In the genomic region with DNA sequence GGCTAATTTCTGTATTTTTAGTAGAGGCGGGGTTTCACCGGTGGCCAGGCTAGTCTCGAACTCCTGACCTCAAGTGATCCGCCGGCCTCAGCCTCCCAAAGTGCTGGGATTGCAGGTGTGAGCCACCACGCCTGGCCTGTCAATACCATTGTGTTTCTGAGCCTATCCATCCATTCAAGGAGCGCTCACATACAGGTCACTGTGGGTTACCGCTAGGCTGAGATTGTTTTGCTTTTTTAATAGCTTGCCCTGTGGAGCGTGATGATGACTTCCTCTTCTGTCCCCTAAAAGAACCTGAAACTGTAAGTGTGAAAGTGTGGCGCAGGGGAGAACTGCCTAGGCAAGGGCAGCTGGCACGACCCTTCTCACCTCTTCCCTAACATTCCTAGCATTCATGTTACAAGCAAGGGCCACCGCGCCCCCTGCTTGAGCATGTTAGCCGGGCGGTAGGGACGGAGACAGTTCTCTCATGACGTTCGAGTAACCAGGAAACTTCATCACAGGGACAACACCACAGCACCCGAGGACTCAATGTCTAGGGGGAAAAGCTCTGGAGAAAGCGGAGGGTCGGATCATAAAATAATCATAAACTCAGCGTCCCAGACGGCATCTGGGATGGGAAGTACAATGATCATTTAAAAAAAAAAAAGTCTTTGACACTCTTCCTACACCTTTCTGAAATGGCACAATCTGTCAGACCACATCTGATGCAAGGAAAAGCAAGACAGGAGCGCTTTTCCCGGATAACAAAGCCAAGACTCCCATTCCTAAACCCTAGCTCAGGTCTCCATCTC, we compare ENCODE assay signal across 8 cellular contexts. TPM values are rescaled to one million over a fixed set of nuclear protein-coding genes. Genes with fewer than 3 reads are reported as not detected.
DNase-seq lines count a peak whose midpoint lies in the region; ATAC-seq and TF ChIP-seq lines count a peak whose summit lies in the region.

No MANE protein-coding gene starts in this region.

- no peak overlapping the region for H2BK15ac ChIP-seq in IMR-90 (ENCODE audit: low read depth, low read length)

- ATAC-seq in GM21576 (IDR thresholded peaks at IDR 0.05; ENCODE audit: unreplicated experiment), result peak; percentile 70
- ATAC-seq in IMR-90 (ENCODE audit: low read depth), result no peak
- ATAC-seq in central memory CD8-positive, alpha-beta T cell (replicated peaks; ENCODE audit: extremely low read depth, poor library complexity, severe bottlenecking), result peak; percentile 50

- WGBS in IMR-90 (ENCODE audit: extremely low coverage in 2 of 2, insufficient read length in 1 of 2), 2 experiments, result 91% methylated on average over 5 of the region's 25 CpGs; no CpG with 5 or more reads in 1 of the 2 experiments

- H3K4me1 ChIP-seq in IMR-90 (ENCODE audit: control insufficient read depth, insufficient read depth, low read length), result no peaks in the 10 kb centered on the region
- no peaks in the 10 kb centered on the region for H3K4me1 ChIP-seq in mucosa of stomach (ENCODE audit: control insufficient read depth, insufficient read depth, low read length)

- H4K91ac ChIP-seq in IMR-90 (ENCODE audit: insufficient read depth, low read depth, low read length), result no peak overlapping the region

- H3K27me3 ChIP-seq in IMR-90 (ENCODE audit: control insufficient read depth, insufficient read depth, low read length) (peaks cover 26% of the 10 kb centered on the region), mucosa of stomach (ENCODE audit: control insufficient read depth, insufficient read depth, low read length) (peaks cover 9% of the 10 kb centered on the region)

- no peak overlapping the region for H3K56ac ChIP-seq in IMR-90 (ENCODE audit: extremely low read depth, insufficient read depth, low read length)

- dilution Hi-C loops in IMR-90 (cut with HindIII; ENCODE audit: low sequenced_read_pairs, unreplicated experiment), result no loop called here

- no peak overlapping the region for H2BK20ac ChIP-seq in IMR-90 (ENCODE audit: low read depth, low read length)

- peak overlapping the region; percentile 89 for H2AFZ ChIP-seq in IMR-90 (replicated peaks; ENCODE audit: low read length, poor library complexity)

- intact Hi-C loops in IMR-90 (cut with micrococcal nuclease), result no loop called here

- TF ChIP-seq POLR2A in IMR-90 (IDR thresholded peaks at IDR 0.05; ENCODE audit: low read depth, low read length), result no peak

- H3K4ac ChIP-seq in IMR-90 (ENCODE audit: low read depth, low read length), result no peak overlapping the region

- H4K8ac ChIP-seq in IMR-90 (ENCODE audit: low read depth in 2 of 2, low read length in 2 of 2), result no peak overlapping the region

- peak overlapping the region; percentile 68 for H3K27ac Mint-ChIP-seq in central memory CD8-positive, alpha-beta T cell (ENCODE audit: low read depth)

- POLR2A ChIA-PET in IMR-90 (lab: Charles Lee; ENCODE audit: unreplicated experiment), result no interaction called here

- no peak overlapping the region for H3K14ac ChIP-seq in IMR-90 (replicated peaks; ENCODE audit: low read depth, low read length)

- peaks cover 2% of the 10 kb centered on the region for H3K36me3 Mint-ChIP-seq in central memory CD8-positive, alpha-beta T cell (ENCODE audit: insufficient read depth)

- H3K9me1 ChIP-seq in IMR-90 (ENCODE audit: insufficient read depth, low read length), result no peaks in the 10 kb centered on the region

- H3K9me3 Mint-ChIP-seq in central memory CD8-positive, alpha-beta T cell, result no peaks in the 10 kb centered on the region

- no TSS peak for BruUV-seq in IMR-90 (replicated peaks; lab: Mats Ljungman, UMichigan)

- H3K4me2 ChIP-seq in IMR-90 (ENCODE audit: low read depth, low read length), result peak overlapping the region; percentile 81

- H3K18ac ChIP-seq in IMR-90 (ENCODE audit: low read depth, low read length), result no peak overlapping the region

- peak overlapping the region; percentile 57 for H2AK9ac ChIP-seq in IMR-90 (replicated peaks; ENCODE audit: low read depth, low read length, poor library complexity)

- no peaks in the 10 kb centered on the region for H4K20me1 ChIP-seq in IMR-90 (ENCODE audit: insufficient read depth, low read length)

- TF ChIP-seq CTCF in IMR-90 (conservative IDR thresholded peaks at IDR 0.05; ENCODE audit: low read depth, low read length), result no peak

- H3K79me1 ChIP-seq in IMR-90 (ENCODE audit: low read depth in 1 of 2, low read length in 2 of 2), result no peaks in the 10 kb centered on the region

- no peaks in the 10 kb centered on the region for H3K36me3 ChIP-seq in IMR-90 (ENCODE audit: control insufficient read depth, insufficient read depth, low read length)
- no peaks in the 10 kb centered on the region for H3K36me3 ChIP-seq in mucosa of stomach (ENCODE audit: control insufficient read depth, insufficient read depth, low read length)

- CTCF ChIA-PET in IMR-90 (lab: Yijun Ruan, JAX), result interaction anchor here (0.7 kb wide), 1 partner anchor 142 kb away, joined by 6 read pairs; no protein-coding TSS in a partner anchor

- 0 out of 2 replicates have a peak overlapping the region, but pooled peaks have one; percentile 1 for H3K23ac ChIP-seq in IMR-90 (ENCODE audit: low read depth, low read length)

- H3K27ac ChIP-seq in IMR-90 (ENCODE audit: insufficient read depth, low read length), result no peak overlapping the region

- no peaks in the 10 kb centered on the region for H3K27me3 Mint-ChIP-seq in central memory CD8-positive, alpha-beta T cell

- no peaks in the 10 kb centered on the region for H3K9me3 ChIP-seq in IMR-90 (ENCODE audit: control insufficient read depth, insufficient read depth, low read length)
- no peaks in the 10 kb centered on the region for H3K9me3 ChIP-seq in mucosa of stomach (ENCODE audit: control insufficient read depth, low read length)

- H3K4me3 Mint-ChIP-seq in central memory CD8-positive, alpha-beta T cell, result peak overlapping the region; percentile 89

- H2BK5ac ChIP-seq in IMR-90 (ENCODE audit: low read depth, low read length, poor library complexity, severe bottlenecking), result no peak overlapping the region

- no peak overlapping the region for H4K5ac ChIP-seq in IMR-90 (ENCODE audit: low read depth, low read length)

- H2BK120ac ChIP-seq in IMR-90 (ENCODE audit: low read depth, low read length), result no peak overlapping the region

- peak; percentile 49 for DNase-seq in NCI-H146 (lab: John Stamatoyannopoulos, UW)
- no peak for DNase-seq in NCI-H146 treated with DMSO at 0.1 percent for 48 hours (lab: John Stamatoyannopoulos, UW; ENCODE audit: unreplicated experiment)
- DNase-seq in IMR-90, result no peak
- no peak for DNase-seq in central memory CD8-positive, alpha-beta T cell (ENCODE audit: low spot score in 2 of 2)
- no peak for DNase-seq in DMS153 (lab: John Stamatoyannopoulos, UW)
- no peak for DNase-seq in SIG-M5 (lab: John Stamatoyannopoulos, UW)

- H2AK5ac ChIP-seq in IMR-90 (ENCODE audit: low read depth, low read length), result no peak overlapping the region

- H3K9ac ChIP-seq in IMR-90 (ENCODE audit: low read depth, low read length) (no peak overlapping the region), mucosa of stomach (ENCODE audit: low read length) (peak overlapping the region; percentile 26)

- peaks cover 12% of the 10 kb centered on the region for H3K4me1 Mint-ChIP-seq in central memory CD8-positive, alpha-beta T cell

- H3K4me3 ChIP-seq in IMR-90 (ENCODE audit: insufficient read depth, low read depth, low read length) (no peak overlapping the region; the same call in 1 of the 2 replicates), mucosa of stomach (ENCODE audit: low read length) (peak overlapping the region; percentile 58)

- no peak for TF ChIP-seq RAD21 in IMR-90 (IDR thresholded peaks at IDR 0.05; ENCODE audit: low read length)

- in situ Hi-C loops in IMR-90 (cut with MboI; ENCODE audit: low sequenced_read_pairs), result no loop called here

TF ChIP-seq in IMR-90, 13 proteins besides CTCF, POLR2A, EP300 and RAD21:
- TF ChIP-seq SMC3 (IDR thresholded peaks at IDR 0.05; ENCODE audit: low read depth, low read length) (no peak), MAFK (IDR thresholded peaks at IDR 0.05; ENCODE audit: low read depth, low read length) (no peak), CEBPB (IDR thresholded peaks at IDR 0.05; ENCODE audit: low read depth, low read length) (no peak), NFE2L2 (IDR thresholded peaks at IDR 0.05; ENCODE audit: low read depth, low read length) (no peak), BHLHE40 (IDR thresholded peaks at IDR 0.05; ENCODE audit: low read depth, low read length) (no peak), CHD1 (IDR thresholded peaks at IDR 0.05; ENCODE audit: low read depth, low read length) (no peak), MAZ (IDR thresholded peaks at IDR 0.05; ENCODE audit: borderline replicate concordance, low read depth, low read length) (no peak), RCOR1 (IDR thresholded peaks at IDR 0.05; ENCODE audit: insufficient replicate concordance, low read length) (no peak), MXI1 (IDR thresholded peaks at IDR 0.05; ENCODE audit: borderline replicate concordance, low read depth, low read length) (no peak), FOS (IDR thresholded peaks at IDR 0.05; ENCODE audit: low read depth, low read length) (no peak), RFX5 (IDR thresholded peaks at IDR 0.05; ENCODE audit: low read depth, low read length) (no peak)
- TF ChIP-seq, protein P1, sequence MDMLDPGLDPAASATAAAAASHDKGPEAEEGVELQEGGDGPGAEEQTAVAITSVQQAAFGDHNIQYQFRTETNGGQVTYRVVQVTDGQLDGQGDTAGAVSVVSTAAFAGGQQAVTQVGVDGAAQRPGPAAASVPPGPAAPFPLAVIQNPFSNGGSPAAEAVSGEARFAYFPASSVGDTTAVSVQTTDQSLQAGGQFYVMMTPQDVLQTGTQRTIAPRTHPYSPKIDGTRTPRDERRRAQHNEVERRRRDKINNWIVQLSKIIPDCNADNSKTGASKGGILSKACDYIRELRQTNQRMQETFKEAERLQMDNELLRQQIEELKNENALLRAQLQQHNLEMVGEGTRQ (IDR thresholded peaks at IDR 0.05; ENCODE audit: low read depth, low read length), result no peak
- TF ChIP-seq, protein P2, sequence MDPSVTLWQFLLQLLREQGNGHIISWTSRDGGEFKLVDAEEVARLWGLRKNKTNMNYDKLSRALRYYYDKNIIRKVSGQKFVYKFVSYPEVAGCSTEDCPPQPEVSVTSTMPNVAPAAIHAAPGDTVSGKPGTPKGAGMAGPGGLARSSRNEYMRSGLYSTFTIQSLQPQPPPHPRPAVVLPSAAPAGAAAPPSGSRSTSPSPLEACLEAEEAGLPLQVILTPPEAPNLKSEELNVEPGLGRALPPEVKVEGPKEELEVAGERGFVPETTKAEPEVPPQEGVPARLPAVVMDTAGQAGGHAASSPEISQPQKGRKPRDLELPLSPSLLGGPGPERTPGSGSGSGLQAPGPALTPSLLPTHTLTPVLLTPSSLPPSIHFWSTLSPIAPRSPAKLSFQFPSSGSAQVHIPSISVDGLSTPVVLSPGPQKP (IDR thresholded peaks at IDR 0.05; ENCODE audit: borderline replicate concordance, low read depth, low read length), result no peak

RNA-seq across cellular contexts. Expression of a gene that starts 0.8 kb away (rescaled TPM):
- under 0.01 TPM in 1 of 2 replicates, not detected in the other for total RNA-seq in IMR-90 (2012; rRNA removed)
- 0.02 and 0.03 TPM in 2 replicates for polyA plus RNA-seq in IMR-90 (2012; rRNA removed)
- polyA plus RNA-seq in IMR-90 (2012; cell fraction: cytosol; rRNA removed), result 0.01 TPM in 2 replicates
- 0.09 TPM in 1 of 2 replicates, not detected in the other for polyA plus RNA-seq in IMR-90 (2012; cell fraction: nucleus; rRNA removed; ENCODE audit: low replicate concordance)
